11 cellular contexts compared by ENCODE assay signal in the genomic region with DNA sequence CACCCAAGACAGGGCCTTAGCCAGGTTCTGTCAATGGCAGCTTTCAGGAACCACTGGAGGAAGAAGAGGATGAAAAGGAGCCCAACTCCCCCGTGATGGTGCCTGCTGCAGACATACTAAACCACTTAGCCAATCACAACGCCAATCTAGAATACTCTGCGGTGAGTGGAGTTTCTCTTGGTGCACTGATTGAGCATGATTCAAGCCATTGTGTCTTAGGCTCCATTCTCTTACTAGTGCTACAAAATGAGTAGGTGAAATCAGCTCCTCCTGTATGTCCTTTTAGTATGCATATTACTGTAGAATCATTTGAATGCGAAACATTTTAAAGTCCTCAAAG. TPM values are rescaled to one million over a fixed set of nuclear protein-coding genes. Genes with fewer than 3 reads are reported as not detected.
DNase-seq lines count a peak whose midpoint lies in the region; ATAC-seq and TF ChIP-seq lines count a peak whose summit lies in the region.
"Had no signal": no experiment of that assay in that cellular context is flagged by ENCODE, and none has a peak within 500 bp of the region (broad histone marks: within the 10 kb centered on the region; RNA-seq: fewer than 3 reads in every experiment).

No MANE protein-coding gene starts in this region.

- TF ChIP-seq CTCF in left ventricle myocardium inferior (IDR thresholded peaks at IDR 0.05; ENCODE audit: borderline replicate concordance) (no peak), VCaP (conservative IDR thresholded peaks at IDR 0.05) (no peak), transverse colon (IDR thresholded peaks at IDR 0.05) (no peak)

- TF ChIP-seq POLR2A in transverse colon (IDR thresholded peaks at IDR 0.05): no peak

- DNase-seq in left ventricle myocardium inferior (no peak), Right ventricle myocardium inferior (ENCODE audit: missing footprints) (no peak), transverse colon (no peak), retina (no peak)
- DNase-seq: activated gamma-delta T cell, NCI-H2171, SW 1271 had no signal

- H3K9me3 ChIP-seq in left ventricle myocardium inferior (replicated peaks): no peaks in the 10 kb centered on the region
- no peaks in the 10 kb centered on the region for H3K9me3 ChIP-seq in iPS-15b (ENCODE audit: control insufficient read depth, insufficient read depth, low read length)
- no peaks in the 10 kb centered on the region for H3K9me3 ChIP-seq in transverse colon

- in situ Hi-C loops in transverse colon (cut with MboI; ENCODE audit: low pct_ligation_motif_present in 1 of 4, low pct_unique_long_range_greater_than_20kb in 1 of 4, low sequenced_read_pairs in 3 of 4): no loop called here

- H3K36me3 ChIP-seq in left ventricle myocardium inferior (peaks cover 54% of the 10 kb centered on the region), iPS-15b (ENCODE audit: control insufficient read depth, insufficient read depth, low read length) (peaks cover 38% of the 10 kb centered on the region), transverse colon (peaks cover 0 to 36% (median 16%) of the 10 kb centered on the region in 4 donors)

- ATAC-seq in Right ventricle myocardium inferior (no peak), HG02884 (IDR thresholded peaks at IDR 0.05; ENCODE audit: unreplicated experiment) (no peak), HG03439 (IDR thresholded peaks at IDR 0.05; ENCODE audit: unreplicated experiment) (no peak)

- peak overlapping the region; percentile 94 for H3K4me3 ChIP-seq in left ventricle myocardium inferior
- peak overlapping the region; percentile 98 for H3K4me3 ChIP-seq in iPS-15b (ENCODE audit: low read depth, low read length)
- H3K4me3 ChIP-seq in transverse colon: peak overlapping the region in 1 of 4 donors; percentile 75

- no peak for TF ChIP-seq EP300 in transverse colon (IDR thresholded peaks at IDR 0.05; ENCODE audit: low read depth)

- 83 to 100% methylated on average over 1 to 4 of the region's 4 CpGs for WGBS in transverse colon (ENCODE audit: low coverage in 1 of 2), 2 donors

- intact Hi-C loops in left ventricle myocardium inferior (cut with micrococcal nuclease): no loop called here
- intact Hi-C loops in Right ventricle myocardium inferior (cut with DNase I): loop anchor here (5.0 to 10.0 kb wide), 3 partner anchors 108 to 1329 kb away; a partner anchor contains a TSS
- intact Hi-C loops in transverse colon (cut with DNase I; ENCODE audit: low total_unique reads): no loop called here

- H3K27me3 ChIP-seq in left ventricle myocardium inferior (ENCODE audit: low read depth): no peaks in the 10 kb centered on the region
- no peaks in the 10 kb centered on the region for H3K27me3 ChIP-seq in iPS-15b (ENCODE audit: control insufficient read depth, insufficient read depth, low read length)
- no peaks in the 10 kb centered on the region for H3K27me3 ChIP-seq in transverse colon

- H3K27ac ChIP-seq in left ventricle myocardium inferior (replicated peaks) (peak overlapping the region; percentile 92), VCaP (peak overlapping the region; percentile 83), transverse colon (peak overlapping the region in 3 of 4 donors; percentile 83 to 89 (median 89))

- peaks cover 28% of the 10 kb centered on the region for H3K4me1 ChIP-seq in left ventricle myocardium inferior
- peaks cover 3% of the 10 kb centered on the region for H3K4me1 ChIP-seq in iPS-15b (ENCODE audit: control insufficient read depth, insufficient read depth, low read length)
- H3K4me1 ChIP-seq in transverse colon: peaks cover 0 to 26% (median 19%) of the 10 kb centered on the region in 4 donors

- no peak overlapping the region for H3K9ac ChIP-seq in iPS-15b (ENCODE audit: low read depth, low read length)

RNA-seq across cellular contexts. Expression of a gene that starts 1.4 kb away (rescaled TPM):
- 16.8 TPM for total RNA-seq in left ventricle myocardium inferior
- 13.0 TPM for total RNA-seq in Right ventricle myocardium inferior
- 10 to 100 TPM; 22.1 to 44.8 (median 23.3) TPM for total RNA-seq in transverse colon

RNA-seq across cellular contexts. Expression of a gene that starts 16.8 kb away (rescaled TPM):
- total RNA-seq in left ventricle myocardium inferior (763 TPM), Right ventricle myocardium inferior (337 TPM), transverse colon (10 to 100 TPM in 1 of 4 donors, 1 to 10 TPM in 2, under 1 TPM in 1; 0.60 to 64.7 (median 4.4) TPM)
